17 cellular contexts compared by ENCODE assay signal in the genomic region with DNA sequence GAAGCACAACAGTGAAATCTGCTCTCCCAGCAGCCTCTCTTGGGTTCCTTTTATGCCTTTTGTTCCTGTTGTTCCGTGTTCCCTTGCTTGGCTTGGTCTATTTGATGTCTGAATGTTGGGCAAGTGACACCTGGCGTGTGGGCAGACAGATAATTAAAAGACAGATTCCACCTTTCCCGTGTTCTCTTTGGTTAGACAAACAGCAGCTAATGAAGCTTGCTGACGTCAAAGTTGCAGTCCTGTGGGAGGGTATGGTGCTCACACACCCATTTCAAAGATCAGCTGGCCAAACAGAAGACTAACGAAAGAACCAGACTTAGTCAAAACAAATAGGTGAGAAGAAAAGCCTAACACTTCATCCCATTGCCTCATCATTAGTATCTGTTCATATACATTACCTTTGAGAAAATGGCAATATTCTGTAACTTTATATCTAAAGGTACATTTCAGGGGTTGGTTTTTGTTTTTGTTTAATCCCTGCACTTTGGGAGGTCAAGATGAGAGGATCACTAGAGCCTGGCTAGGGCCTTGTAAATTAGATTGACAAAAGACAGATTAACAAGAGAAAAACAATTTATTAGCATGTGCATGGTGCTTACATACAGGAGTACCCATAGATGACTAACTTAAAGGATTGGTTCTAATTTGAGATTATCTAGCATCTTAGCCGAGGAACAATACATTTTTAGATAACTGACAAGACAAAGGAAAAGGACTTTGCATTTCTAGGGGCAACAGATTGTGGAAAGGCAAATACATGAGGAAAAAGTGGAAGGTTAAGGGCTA. TPM values are rescaled to one million over a fixed set of nuclear protein-coding genes. Genes with fewer than 3 reads are reported as not detected.
DNase-seq lines count a peak whose midpoint lies in the region; ATAC-seq and TF ChIP-seq lines count a peak whose summit lies in the region.
"Had no signal": no experiment of that assay in that cellular context is flagged by ENCODE, and none has a peak within 500 bp of the region (broad histone marks: within the 10 kb centered on the region; RNA-seq: fewer than 3 reads in every experiment).

No MANE protein-coding gene starts in this region.

- no peak overlapping the region for H3K27ac Mint-ChIP-seq in WTC11
- H3K27ac Mint-ChIP-seq in stimulated activated naive CD8-positive, alpha-beta T cell treated with anti-CD3 and anti-CD28 coated beads, Interleukin-15, amount 100 ng/mL, for 72 hours, result no peak overlapping the region
- H3K27ac Mint-ChIP-seq: activated CD4-positive, alpha-beta T cell treated with anti-CD3 and anti-CD28 coated beads, Interleukin-2, amount 10 ng/mL, durations not matched to agents 7 days and 5 days; activated T-cell treated with anti-CD3 and anti-CD28 coated beads, Interleukin-2, amount 50 U/mL, for 72 hours had no signal

- TF ChIP-seq CTCF in WTC11 (IDR thresholded peaks at IDR 0.05), result no peak

- peak; percentile 46 for ATAC-seq in GM18498 (IDR thresholded peaks at IDR 0.05; ENCODE audit: unreplicated experiment)
- peak; percentile 33 for ATAC-seq in GM21576 (IDR thresholded peaks at IDR 0.05; ENCODE audit: unreplicated experiment)
- peak; percentile 44 for ATAC-seq in HG03442 (IDR thresholded peaks at IDR 0.05; ENCODE audit: unreplicated experiment)
- ATAC-seq in WTC11, result peak; percentile 92
- ATAC-seq in stimulated activated naive CD8-positive, alpha-beta T cell treated with anti-CD3 and anti-CD28 coated beads, Interleukin-15, amount 100 ng/mL, for 72 hours, result no peak
- ATAC-seq: activated T-cell treated with anti-CD3 and anti-CD28 coated beads, Interleukin-2, amount 50 U/mL, for 72 hours had no signal

- H3K27me3 Mint-ChIP-seq in WTC11 (ENCODE audit: low read depth), result peaks cover 19% of the 10 kb centered on the region
- peaks cover 29% of the 10 kb centered on the region for H3K27me3 Mint-ChIP-seq in stimulated activated naive CD8-positive, alpha-beta T cell treated with anti-CD3 and anti-CD28 coated beads, Interleukin-15, amount 100 ng/mL, for 72 hours
- H3K27me3 Mint-ChIP-seq: naive B cell had no signal

- no peak overlapping the region for H3K4me3 Mint-ChIP-seq in WTC11
- H3K4me3 Mint-ChIP-seq in stimulated activated naive CD8-positive, alpha-beta T cell treated with anti-CD3 and anti-CD28 coated beads, Interleukin-15, amount 100 ng/mL, for 72 hours, result no peak overlapping the region
- H3K4me3 Mint-ChIP-seq: activated CD4-positive, alpha-beta T cell treated with anti-CD3 and anti-CD28 coated beads, Interleukin-2, amount 10 ng/mL, durations not matched to agents 7 days and 5 days; activated T-cell treated with anti-CD3 and anti-CD28 coated beads, Interleukin-2, amount 50 U/mL, for 72 hours had no signal

- peaks cover 5% of the 10 kb centered on the region; the same call in 1 of the 2 replicates for H3K9me3 Mint-ChIP-seq in WTC11
- H3K9me3 Mint-ChIP-seq in stimulated activated naive CD8-positive, alpha-beta T cell treated with anti-CD3 and anti-CD28 coated beads, Interleukin-15, amount 100 ng/mL, for 72 hours, result no peaks in the 10 kb centered on the region
- H3K9me3 Mint-ChIP-seq: activated CD4-positive, alpha-beta T cell treated with anti-CD3 and anti-CD28 coated beads, Interleukin-2, amount 10 ng/mL, durations not matched to agents 7 days and 5 days; activated T-cell treated with anti-CD3 and anti-CD28 coated beads, Interleukin-2, amount 50 U/mL, for 72 hours had no signal

- POLR2A ChIA-PET in WTC11 (lab: Charles Lee), result no interaction called here

- H3K4me1 Mint-ChIP-seq in WTC11, result peaks cover 31% of the 10 kb centered on the region
- peaks cover 6% of the 10 kb centered on the region for H3K4me1 Mint-ChIP-seq in stimulated activated naive CD8-positive, alpha-beta T cell treated with anti-CD3 and anti-CD28 coated beads, Interleukin-15, amount 100 ng/mL, for 72 hours
- H3K4me1 Mint-ChIP-seq: activated CD4-positive, alpha-beta T cell treated with anti-CD3 and anti-CD28 coated beads, Interleukin-2, amount 10 ng/mL, durations not matched to agents 7 days and 5 days had no signal

- CTCF ChIA-PET in WTC11 (lab: Charles Lee), result no interaction called here

- H3K36me3 Mint-ChIP-seq in WTC11, result no peaks in the 10 kb centered on the region
- H3K36me3 Mint-ChIP-seq: naive B cell had no signal

- DNase-seq in WTC11 (ENCODE audit: low spot score), result no peak
- DNase-seq in stimulated activated naive CD8-positive, alpha-beta T cell treated with anti-CD3 and anti-CD28 coated beads, Interleukin-15, amount 100 ng/mL, for 72 hours, result no peak
- no peak for DNase-seq in NCI-H510A treated with DMSO at 0.1 percent for 48 hours (lab: John Stamatoyannopoulos, UW)
- no peak for DNase-seq in AML-193 (lab: John Stamatoyannopoulos, UW)
- DNase-seq in stimulated activated CD4-positive, alpha-beta T cell treated with anti-CD3 and anti-CD28 coated beads, Interleukin-4, amount 100 ng/mL, for 4 hours, result no peak
- DNase-seq: activated CD4-positive, alpha-beta T cell treated with anti-CD3 and anti-CD28 coated beads, Interleukin-2, amount 10 ng/mL, durations not matched to agents 7 days and 5 days; activated T-cell treated with anti-CD3 and anti-CD28 coated beads, Interleukin-2, amount 50 U/mL, for 72 hours; DMS79; hippocampal formation; naive B cell; NCI-H1048; NCI-H345; stimulated activated CD4-positive, alpha-beta T cell treated with anti-CD3 and anti-CD28 coated beads, Interleukin-4, amount 100 ng/mL, for 1 hour; stimulated activated naive CD4-positive, alpha-beta T cell treated with Interleukin-2 at 50 U/mL for 16 hours had no signal

TF ChIP-seq in WTC11, 78 proteins besides CTCF, POLR2A, EP300 and RAD21:
- TF ChIP-seq ZNF317 (CRISPR knock-in tag; IDR thresholded peaks at IDR 0.05; ENCODE audit: borderline replicate concordance, low read depth) (no peak), GTF2I (CRISPR knock-in tag; conservative IDR thresholded peaks at IDR 0.05) (0 out of 2 replicates have a peak, but pooled peaks have one; percentile 18), ELF4 (CRISPR knock-in tag; IDR thresholded peaks at IDR 0.05; ENCODE audit: low read depth) (no peak)
- TF ChIP-seq, protein P1, sequence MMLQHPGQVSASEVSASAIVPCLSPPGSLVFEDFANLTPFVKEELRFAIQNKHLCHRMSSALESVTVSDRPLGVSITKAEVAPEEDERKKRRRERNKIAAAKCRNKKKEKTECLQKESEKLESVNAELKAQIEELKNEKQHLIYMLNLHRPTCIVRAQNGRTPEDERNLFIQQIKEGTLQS (CRISPR knock-in tag; conservative IDR thresholded peaks at IDR 0.05), result no peak
- TF ChIP-seq, protein P2, sequence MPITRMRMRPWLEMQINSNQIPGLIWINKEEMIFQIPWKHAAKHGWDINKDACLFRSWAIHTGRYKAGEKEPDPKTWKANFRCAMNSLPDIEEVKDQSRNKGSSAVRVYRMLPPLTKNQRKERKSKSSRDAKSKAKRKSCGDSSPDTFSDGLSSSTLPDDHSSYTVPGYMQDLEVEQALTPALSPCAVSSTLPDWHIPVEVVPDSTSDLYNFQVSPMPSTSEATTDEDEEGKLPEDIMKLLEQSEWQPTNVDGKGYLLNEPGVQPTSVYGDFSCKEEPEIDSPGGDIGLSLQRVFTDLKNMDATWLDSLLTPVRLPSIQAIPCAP (CRISPR knock-in tag; IDR thresholded peaks at IDR 0.05), result no peak
- TF ChIP-seq, protein P3, sequence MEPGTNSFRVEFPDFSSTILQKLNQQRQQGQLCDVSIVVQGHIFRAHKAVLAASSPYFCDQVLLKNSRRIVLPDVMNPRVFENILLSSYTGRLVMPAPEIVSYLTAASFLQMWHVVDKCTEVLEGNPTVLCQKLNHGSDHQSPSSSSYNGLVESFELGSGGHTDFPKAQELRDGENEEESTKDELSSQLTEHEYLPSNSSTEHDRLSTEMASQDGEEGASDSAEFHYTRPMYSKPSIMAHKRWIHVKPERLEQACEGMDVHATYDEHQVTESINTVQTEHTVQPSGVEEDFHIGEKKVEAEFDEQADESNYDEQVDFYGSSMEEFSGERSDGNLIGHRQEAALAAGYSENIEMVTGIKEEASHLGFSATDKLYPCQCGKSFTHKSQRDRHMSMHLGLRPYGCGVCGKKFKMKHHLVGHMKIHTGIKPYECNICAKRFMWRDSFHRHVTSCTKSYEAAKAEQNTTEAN (CRISPR knock-in tag; IDR thresholded peaks at IDR 0.05), result no peak

RNA-seq across cellular contexts. Expression of gene TNFRSF21, which starts 48.9 kb away (rescaled TPM):
- total RNA-seq in WTC11 (2021), result 47.3 to 52.7 TPM (median 49.5 TPM) in 3 replicates
